Comparison of ENCODE assay signal across 1 cellular context in the genomic region with DNA sequence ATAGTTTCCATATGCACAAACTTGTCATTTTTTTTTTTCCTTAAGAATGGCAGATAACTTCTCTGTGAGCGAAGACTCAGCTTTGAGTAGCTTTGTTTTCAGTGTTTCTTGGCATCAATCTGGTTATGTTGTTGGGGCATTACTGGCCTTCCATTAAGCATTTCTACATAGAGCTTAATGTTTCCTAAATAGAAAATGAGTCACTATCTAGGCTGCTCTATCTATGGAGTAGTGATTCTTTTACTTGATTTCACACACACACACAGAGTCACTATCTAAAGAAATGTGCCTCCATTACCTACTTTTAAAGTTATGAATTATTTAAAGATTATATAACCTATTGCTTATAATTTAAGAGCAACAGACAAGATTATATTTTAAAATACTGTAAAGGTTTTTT.
TF ChIP-seq lines count a peak whose summit lies in the region.

No MANE protein-coding gene starts in this region.

TF ChIP-seq in IMR-90, 13 proteins besides CTCF, POLR2A, EP300 and RAD21 (continued from another document):
- TF ChIP-seq, protein P1, sequence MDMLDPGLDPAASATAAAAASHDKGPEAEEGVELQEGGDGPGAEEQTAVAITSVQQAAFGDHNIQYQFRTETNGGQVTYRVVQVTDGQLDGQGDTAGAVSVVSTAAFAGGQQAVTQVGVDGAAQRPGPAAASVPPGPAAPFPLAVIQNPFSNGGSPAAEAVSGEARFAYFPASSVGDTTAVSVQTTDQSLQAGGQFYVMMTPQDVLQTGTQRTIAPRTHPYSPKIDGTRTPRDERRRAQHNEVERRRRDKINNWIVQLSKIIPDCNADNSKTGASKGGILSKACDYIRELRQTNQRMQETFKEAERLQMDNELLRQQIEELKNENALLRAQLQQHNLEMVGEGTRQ (IDR thresholded peaks at IDR 0.05; ENCODE audit: low read depth, low read length) = no peak
- no peak for TF ChIP-seq MAFK (IDR thresholded peaks at IDR 0.05; ENCODE audit: low read depth, low read length)
- TF ChIP-seq RCOR1 (IDR thresholded peaks at IDR 0.05; ENCODE audit: insufficient replicate concordance, low read length) = no peak
- no peak for TF ChIP-seq CHD1 (IDR thresholded peaks at IDR 0.05; ENCODE audit: low read depth, low read length)
